ENCODE assay signal across 15 cellular contexts in genomic region chr20:63319164-63320040, GRCh38. TPM values are rescaled to one million over a fixed set of nuclear protein-coding genes. Genes with fewer than 3 reads are reported as not detected.
"Had no signal": no experiment of that assay in that cellular context is flagged by ENCODE, and none has a peak within 500 bp of the region (broad histone marks: within the 10 kb centered on the region; RNA-seq: fewer than 3 reads in every experiment).

No MANE protein-coding gene starts in this region.

- H3K9me3 ChIP-seq: esophagus squamous epithelium, tibial nerve had no signal

- DNase-seq: activated CD4-positive, alpha-beta T cell treated with anti-CD3 and anti-CD28 coated beads, Interleukin-2, amount 10 ng/mL, durations not matched to agents 24 days and 14 days; amygdala; esophagus squamous epithelium; foreskin keratinocyte; WERI-Rb-1 had no signal

- H3K4me3 ChIP-seq: esophagus squamous epithelium, SK-N-MC, tibial nerve had no signal

- H3K36me3 ChIP-seq: esophagus squamous epithelium, tibial nerve, WERI-Rb-1 had no signal

- H3K4me1 ChIP-seq: foreskin keratinocyte had no signal

- H3K27ac ChIP-seq: esophagus squamous epithelium, foreskin keratinocyte, parathyroid adenoma, SK-N-MC, tibial nerve, WERI-Rb-1 had no signal

- ATAC-seq: foreskin keratinocyte; right cardiac atrium; stimulated activated effector memory CD8-positive, alpha-beta T cell treated with anti-CD3 and anti-CD28 coated beads, Interleukin-12 subunit alpha, Interleukin-12 subunit beta, amount 100 ng/mL, for 72 hours; T-cell had no signal

RNA-seq across cellular contexts. Expression of gene COL20A1, which starts 26.4 kb away (rescaled TPM):
- total RNA-seq: activated CD4-positive, alpha-beta T cell treated with anti-CD3 and anti-CD28 coated beads, Interleukin-2, amount 10 ng/mL, durations not matched to agents 24 days and 14 days; activated CD8-positive, alpha-beta memory T cell treated with anti-CD3 and anti-CD28 coated beads for 36 hours; bronchial epithelial cell; esophagus squamous epithelium; foreskin keratinocyte; liver; mesenteric fat pad; right cardiac atrium had no signal

RNA-seq across cellular contexts. Expression of gene CHRNA4, which starts 41.7 kb away (rescaled TPM):
- total RNA-seq: activated CD4-positive, alpha-beta T cell treated with anti-CD3 and anti-CD28 coated beads, Interleukin-2, amount 10 ng/mL, durations not matched to agents 24 days and 14 days; activated CD8-positive, alpha-beta memory T cell treated with anti-CD3 and anti-CD28 coated beads for 36 hours; bronchial epithelial cell; esophagus squamous epithelium; foreskin keratinocyte; mesenteric fat pad; T-cell had no signal
